Comparison of ENCODE assay signal across 1 cellular context in genomic region chr14:24915403-24915921, GRCh38.
TF ChIP-seq lines count a peak whose summit lies in the region.

No MANE protein-coding gene starts in this region.

TF ChIP-seq in HepG2, 621 proteins besides CTCF, POLR2A, EP300 and RAD21 (continued from another document):
- TF ChIP-seq HMGXB3 (CRISPR knock-in tag; IDR thresholded peaks at IDR 0.05; ENCODE audit: borderline replicate concordance) (no peak), ELF4 (CRISPR knock-in tag; IDR thresholded peaks at IDR 0.05; ENCODE audit: borderline replicate concordance) (peak; percentile 32; the same call in 1 of the 2 replicates), RBM39 (IDR thresholded peaks at IDR 0.05; ENCODE audit: low read depth, low read length, poor library complexity, severe bottlenecking) (no peak), HDAC6 (IDR thresholded peaks at IDR 0.05; ENCODE audit: low read depth, low read length) (no peak), TMF1 (CRISPR knock-in tag; IDR thresholded peaks at IDR 0.05; ENCODE audit: low read depth) (no peak), ADNP (CRISPR knock-in tag; IDR thresholded peaks at IDR 0.05) (no peak), ZBTB4 (CRISPR knock-in tag; IDR thresholded peaks at IDR 0.05; ENCODE audit: borderline replicate concordance) (no peak), ATF4 (CRISPR knock-in tag; IDR thresholded peaks at IDR 0.05) (no peak), ATF7 (IDR thresholded peaks at IDR 0.05) (peak; percentile 51), ATF7 (CRISPR knock-in tag; IDR thresholded peaks at IDR 0.05) (no peak), MYPOP (CRISPR knock-in tag; IDR thresholded peaks at IDR 0.05) (no peak), SNAPC4 (CRISPR knock-in tag; IDR thresholded peaks at IDR 0.05) (peak; percentile 28; the same call in 1 of the 2 replicates), ZNF543 (CRISPR knock-in tag; IDR thresholded peaks at IDR 0.05) (no peak), KDM3A (CRISPR knock-in tag; IDR thresholded peaks at IDR 0.05; ENCODE audit: low read depth) (no peak), ZHX2 (IDR thresholded peaks at IDR 0.05; ENCODE audit: low read depth) (no peak), ZHX2 (CRISPR knock-in tag; IDR thresholded peaks at IDR 0.05; ENCODE audit: borderline replicate concordance) (no peak), AGO1 (IDR thresholded peaks at IDR 0.05; ENCODE audit: low read depth, low read length, poor library complexity, severe bottlenecking) (no peak), ZNF616 (CRISPR knock-in tag; IDR thresholded peaks at IDR 0.05; ENCODE audit: low read depth) (no peak), RBAK (CRISPR knock-in tag; IDR thresholded peaks at IDR 0.05) (no peak), ZSCAN29 (CRISPR knock-in tag; conservative IDR thresholded peaks at IDR 0.05) (peak; percentile 59; the same call in 1 of the 2 replicates)
